ENCODE assay signal across 2 cellular contexts in genomic region chr6:95128439-95128838, GRCh38.
TF ChIP-seq lines count a peak whose summit lies in the region.

No MANE protein-coding gene starts in this region.

TF ChIP-seq in liver, 16 proteins besides CTCF, POLR2A, EP300 and RAD21 (continued from another document):
- TF ChIP-seq, protein P1, sequence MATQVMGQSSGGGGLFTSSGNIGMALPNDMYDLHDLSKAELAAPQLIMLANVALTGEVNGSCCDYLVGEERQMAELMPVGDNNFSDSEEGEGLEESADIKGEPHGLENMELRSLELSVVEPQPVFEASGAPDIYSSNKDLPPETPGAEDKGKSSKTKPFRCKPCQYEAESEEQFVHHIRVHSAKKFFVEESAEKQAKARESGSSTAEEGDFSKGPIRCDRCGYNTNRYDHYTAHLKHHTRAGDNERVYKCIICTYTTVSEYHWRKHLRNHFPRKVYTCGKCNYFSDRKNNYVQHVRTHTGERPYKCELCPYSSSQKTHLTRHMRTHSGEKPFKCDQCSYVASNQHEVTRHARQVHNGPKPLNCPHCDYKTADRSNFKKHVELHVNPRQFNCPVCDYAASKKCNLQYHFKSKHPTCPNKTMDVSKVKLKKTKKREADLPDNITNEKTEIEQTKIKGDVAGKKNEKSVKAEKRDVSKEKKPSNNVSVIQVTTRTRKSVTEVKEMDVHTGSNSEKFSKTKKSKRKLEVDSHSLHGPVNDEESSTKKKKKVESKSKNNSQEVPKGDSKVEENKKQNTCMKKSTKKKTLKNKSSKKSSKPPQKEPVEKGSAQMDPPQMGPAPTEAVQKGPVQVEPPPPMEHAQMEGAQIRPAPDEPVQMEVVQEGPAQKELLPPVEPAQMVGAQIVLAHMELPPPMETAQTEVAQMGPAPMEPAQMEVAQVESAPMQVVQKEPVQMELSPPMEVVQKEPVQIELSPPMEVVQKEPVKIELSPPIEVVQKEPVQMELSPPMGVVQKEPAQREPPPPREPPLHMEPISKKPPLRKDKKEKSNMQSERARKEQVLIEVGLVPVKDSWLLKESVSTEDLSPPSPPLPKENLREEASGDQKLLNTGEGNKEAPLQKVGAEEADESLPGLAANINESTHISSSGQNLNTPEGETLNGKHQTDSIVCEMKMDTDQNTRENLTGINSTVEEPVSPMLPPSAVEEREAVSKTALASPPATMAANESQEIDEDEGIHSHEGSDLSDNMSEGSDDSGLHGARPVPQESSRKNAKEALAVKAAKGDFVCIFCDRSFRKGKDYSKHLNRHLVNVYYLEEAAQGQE (IDR thresholded peaks at IDR 0.05): no peak

TF ChIP-seq in HepG2, 621 proteins besides CTCF, POLR2A, EP300 and RAD21 (continued from another document):
- TF ChIP-seq, protein P2, sequence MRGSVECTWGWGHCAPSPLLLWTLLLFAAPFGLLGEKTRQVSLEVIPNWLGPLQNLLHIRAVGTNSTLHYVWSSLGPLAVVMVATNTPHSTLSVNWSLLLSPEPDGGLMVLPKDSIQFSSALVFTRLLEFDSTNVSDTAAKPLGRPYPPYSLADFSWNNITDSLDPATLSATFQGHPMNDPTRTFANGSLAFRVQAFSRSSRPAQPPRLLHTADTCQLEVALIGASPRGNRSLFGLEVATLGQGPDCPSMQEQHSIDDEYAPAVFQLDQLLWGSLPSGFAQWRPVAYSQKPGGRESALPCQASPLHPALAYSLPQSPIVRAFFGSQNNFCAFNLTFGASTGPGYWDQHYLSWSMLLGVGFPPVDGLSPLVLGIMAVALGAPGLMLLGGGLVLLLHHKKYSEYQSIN (CRISPR knock-in tag; IDR thresholded peaks at IDR 0.05; ENCODE audit: borderline replicate concordance): no peak
- TF ChIP-seq DR1 (CRISPR knock-in tag; IDR thresholded peaks at IDR 0.05) (no peak), ZNF703 (CRISPR knock-in tag; IDR thresholded peaks at IDR 0.05; ENCODE audit: borderline replicate concordance) (no peak), NCOR1 (IDR thresholded peaks at IDR 0.05; ENCODE audit: borderline replicate concordance, low read length) (no peak), TAF1 (CRISPR knock-in tag; IDR thresholded peaks at IDR 0.05) (no peak)
